In genomic region chr15:40893733-40894688, GRCh38 we compare ENCODE assay signal across 8 cellular contexts. TPM values are rescaled to one million over a fixed set of nuclear protein-coding genes. Genes with fewer than 3 reads are reported as not detected.
A peak's percentile ranks its signal among the peaks of the same experiment; 100 is the strongest.
DNase-seq lines count a peak whose midpoint lies in the region; ATAC-seq, FAIRE-seq and TF ChIP-seq lines count a peak whose summit lies in the region.

Gene VPS18 (plus strand): TSS chr15:40894450. CDS start chr15:40894769, 319 bp downstream.

- H3K27me3 Mint-ChIP-seq in T-helper 1 cell treated with Interleukin-12 subunit alpha and Interleukin-12 subunit beta and Interleukin-4 antibody, amounts not matched to agents 30 μg/mL and 1 μg/mL, for 36 hours (ENCODE audit: low read depth), result no peaks in the 10 kb centered on the region

- FAIRE-seq in urothelium cell line (lab: Jason Lieb, UNC), result peak; percentile 90

- peak; percentile 99 for TF ChIP-seq CTCF in psoas muscle (IDR thresholded peaks at IDR 0.05)

- peak; percentile 90 for ATAC-seq in HG02885 (IDR thresholded peaks at IDR 0.05; ENCODE audit: poor library complexity, unreplicated experiment)
- ATAC-seq in left cardiac atrium, result peak; percentile 98 to 99
- peak; percentile 97 to 98 (median 98) for ATAC-seq in psoas muscle

- intact Hi-C loops in left cardiac atrium (cut with DNase I) (loop anchor here in 1 of 2 donors (2.0 to 5.0 kb wide), 3 partner anchors 37 to 372 kb away; no protein-coding TSS in a partner anchor), psoas muscle (cut with DNase I) (loop anchor here (1.0 to 5.0 kb wide), 6 partner anchors 33 to 377 kb away; partner anchors contain the start of gene KNL1 (in 1 of the 2))

- H3K27ac ChIP-seq in psoas muscle, result peak within 1 kb of the TSS; percentile 88

- peaks cover 0 to 34% of the 10 kb centered on the region in 2 donors for H3K36me3 ChIP-seq in psoas muscle (ENCODE audit: insufficient read depth in 1 of 2, low read depth in 1 of 2)

- no peaks in the 10 kb centered on the region for H3K9me3 ChIP-seq in psoas muscle

- peaks cover 20% of the 10 kb centered on the region for H3K36me3 Mint-ChIP-seq in T-helper 1 cell treated with Interleukin-12 subunit alpha and Interleukin-12 subunit beta and Interleukin-4 antibody, amounts not matched to agents 30 μg/mL and 1 μg/mL, for 36 hours (ENCODE audit: low read depth)

- TF ChIP-seq POLR2A in GM15510 (IDR thresholded peaks at IDR 0.05; ENCODE audit: borderline replicate concordance, extremely low read depth, insufficient read length), result peak; percentile 63

- H3K4me3 Mint-ChIP-seq in T-helper 1 cell treated with Interleukin-12 subunit alpha and Interleukin-12 subunit beta and Interleukin-4 antibody, amounts not matched to agents 30 μg/mL and 1 μg/mL, for 36 hours, result peak within 1 kb of the TSS; percentile 98

- peak within 1 kb of the TSS; percentile 96 for H3K27ac Mint-ChIP-seq in T-helper 1 cell treated with Interleukin-12 subunit alpha and Interleukin-12 subunit beta and Interleukin-4 antibody, amounts not matched to agents 30 μg/mL and 1 μg/mL, for 36 hours

- no peaks in the 10 kb centered on the region for H3K27me3 ChIP-seq in psoas muscle (ENCODE audit: insufficient read depth in 3 of 3, low read length in 2 of 3)

- 2 to 3% (median 2%) methylated on average over 52 to 55 of the region's 55 CpGs for WGBS in psoas muscle, 3 donors

- peaks cover 32% of the 10 kb centered on the region for H3K4me1 Mint-ChIP-seq in T-helper 1 cell treated with Interleukin-12 subunit alpha and Interleukin-12 subunit beta and Interleukin-4 antibody, amounts not matched to agents 30 μg/mL and 1 μg/mL, for 36 hours (ENCODE audit: low read depth)

- H3K4me3 ChIP-seq in psoas muscle, result peak within 1 kb of the TSS; percentile 98

- DNase-seq in NCI-H1694 (lab: John Stamatoyannopoulos, UW) (peak; percentile 92), amniotic stem cell (lab: John Stamatoyannopoulos, UW) (peak; percentile 97), left cardiac atrium (peak; percentile 99), psoas muscle (peak; percentile 99), urothelium cell line (ENCODE audit: low spot score) (peak; percentile 98)

- H3K4me1 ChIP-seq in psoas muscle, result peaks cover 16% of the 10 kb centered on the region

- no peaks in the 10 kb centered on the region for H3K9me3 Mint-ChIP-seq in T-helper 1 cell treated with Interleukin-12 subunit alpha and Interleukin-12 subunit beta and Interleukin-4 antibody, amounts not matched to agents 30 μg/mL and 1 μg/mL, for 36 hours

RNA-seq across cellular contexts. Expression of gene VPS18, which starts in this region (rescaled TPM):
- 10 to 100 TPM; 17.1 to 23.7 TPM for total RNA-seq in left cardiac atrium
- total RNA-seq in psoas muscle, result 10 to 100 TPM in 3 of 4 donors, 1 to 10 TPM in 1; 8.1 to 20.5 (median 16.3) TPM
- polyA plus RNA-seq in psoas muscle, result 10 to 100 TPM in 2 of 3 donors, 1 to 10 TPM in 1; 8.4 to 16.9 (median 12.3) TPM

Comparison
In these comparisons a context has a peak if more than half of its experiments do, and no peak if none do; other contexts are left out.
1. Peak in every context shown above with its lines: DNase-seq, ATAC-seq, H3K4me3 ChIP-seq and H3K27ac ChIP-seq.